In the genomic region with DNA sequence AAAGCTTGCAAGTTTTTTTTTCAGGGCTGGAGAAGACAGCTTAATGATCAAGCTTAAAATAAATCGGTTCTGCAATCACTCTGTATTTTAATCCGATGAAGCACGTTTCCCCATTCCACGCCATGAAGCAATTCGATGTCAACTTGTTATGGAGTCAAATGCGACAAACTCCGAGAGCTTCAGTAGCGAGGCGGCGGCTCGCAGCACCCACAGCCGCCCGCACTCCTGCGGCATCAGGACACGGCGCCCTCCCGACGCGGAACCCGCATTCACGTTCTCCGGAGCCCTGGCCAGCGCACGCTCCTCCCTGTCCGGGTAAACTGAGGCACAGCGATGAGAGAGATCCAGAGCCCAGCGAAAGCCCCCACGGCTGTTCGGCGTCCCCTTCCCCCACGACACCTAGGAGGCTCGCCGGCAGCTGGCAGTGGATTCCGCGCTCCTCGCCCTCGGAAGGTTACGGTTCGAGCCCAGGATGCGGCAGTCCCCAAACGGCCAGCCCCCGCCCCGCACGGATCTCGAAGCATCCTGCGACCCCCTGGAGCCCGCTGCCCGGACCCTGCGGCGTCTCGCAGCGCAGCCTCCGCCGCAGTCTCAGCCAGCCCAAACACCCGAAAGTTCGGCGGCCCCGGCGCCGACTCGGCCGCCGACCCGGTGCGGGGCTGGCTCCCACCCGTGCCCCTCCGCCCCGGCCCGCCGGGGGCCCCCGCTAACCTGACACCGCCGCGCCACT, we compare ENCODE assay signal across 8 cellular contexts. TPM values are rescaled to one million over a fixed set of nuclear protein-coding genes. Genes with fewer than 3 reads are reported as not detected.
DNase-seq lines count a peak whose midpoint lies in the region; ATAC-seq and TF ChIP-seq lines count a peak whose summit lies in the region.

No MANE protein-coding gene starts in this region.

- DNase-seq in MM.1S (no peak), breast epithelium (ENCODE audit: low spot score in 2 of 2) (no peak), left lobe of liver (ENCODE audit: low spot score) (peak; percentile 53), NCI-H146 treated with DMSO at 0.1 percent for 48 hours (lab: John Stamatoyannopoulos, UW; ENCODE audit: unreplicated experiment) (no peak), GM20000 (ENCODE audit: low spot score) (no peak)
- peak; percentile 9 for DNase-seq in stimulated activated CD4-positive, alpha-beta T cell treated with anti-CD3 and anti-CD28 coated beads, Interleukin-4, amount 100 ng/mL, for 24 hours

- peak overlapping the region; percentile 58 for H3K4me2 ChIP-seq in MM.1S (ENCODE audit: low read depth, low read length)

- peaks cover 6% of the 10 kb centered on the region for H3F3A ChIP-seq in MM.1S (ENCODE audit: insufficient read depth, low read length)

- H3K9ac ChIP-seq in MM.1S (ENCODE audit: low read length) = peak overlapping the region; percentile 17; the same call in 1 of the 2 replicates

- no peak for TF ChIP-seq POLR2A in breast epithelium (IDR thresholded peaks at IDR 0.05)

- H3K79me2 ChIP-seq in MM.1S (ENCODE audit: low read length) = no peaks in the 10 kb centered on the region

- H3K27me3 ChIP-seq in MM.1S (replicated peaks; ENCODE audit: insufficient read depth, low read length) (no peaks in the 10 kb centered on the region), breast epithelium (no peaks in the 10 kb centered on the region)

- TF ChIP-seq CTCF in 22Rv1 (IDR thresholded peaks at IDR 0.05) = no peak
- TF ChIP-seq CTCF in MM.1S (IDR thresholded peaks at IDR 0.05; ENCODE audit: low read length) = no peak
- no peak for TF ChIP-seq CTCF in breast epithelium (IDR thresholded peaks at IDR 0.05)
- no peak for TF ChIP-seq CTCF in GM20000 (IDR thresholded peaks at IDR 0.05; ENCODE audit: extremely low read depth, missing control alignments)

- H3K4me1 ChIP-seq in MM.1S (ENCODE audit: low read length) = peaks cover 3% of the 10 kb centered on the region; the same call in 1 of the 2 replicates
- H3K4me1 ChIP-seq in breast epithelium = peaks cover 0 to 5% of the 10 kb centered on the region in 2 donors

- intact Hi-C loops in breast epithelium (cut with DNase I; ENCODE audit: low total_unique reads) = no loop called here

- H4K20me1 ChIP-seq in MM.1S (ENCODE audit: insufficient read depth, low read length) = no peaks in the 10 kb centered on the region

- peak overlapping the region; percentile 51; the same call in 1 of the 2 replicates for H2AFZ ChIP-seq in MM.1S (ENCODE audit: low read length)

- no peaks in the 10 kb centered on the region for H3K9me2 ChIP-seq in MM.1S (replicated peaks; ENCODE audit: insufficient read depth, low read length)

- peak overlapping the region; percentile 43 for H3K4me3 ChIP-seq in MM.1S (ENCODE audit: low read length)
- H3K4me3 ChIP-seq in breast epithelium = peak overlapping the region; percentile 90 to 99 (median 92)

- H3K27ac ChIP-seq in 22Rv1 (peak overlapping the region; percentile 76; the same call in 1 of the 2 replicates), MM.1S (ENCODE audit: low read length) (no peak overlapping the region), breast epithelium (peak overlapping the region; percentile 90 to 94)

- ATAC-seq in left lobe of liver (peak; percentile 12), GM18867 (IDR thresholded peaks at IDR 0.05; ENCODE audit: unreplicated experiment) (no peak)

- H3K9me3 ChIP-seq in MM.1S (replicated peaks; ENCODE audit: insufficient read depth, low read length) = no peaks in the 10 kb centered on the region
- H3K9me3 ChIP-seq in breast epithelium = no peaks in the 10 kb centered on the region

- no peaks in the 10 kb centered on the region for H3K36me3 ChIP-seq in MM.1S (replicated peaks; ENCODE audit: insufficient read depth, low read length)
- no peaks in the 10 kb centered on the region for H3K36me3 ChIP-seq in breast epithelium

RNA-seq across cellular contexts. Expression of a gene that starts 0.5 kb away (rescaled TPM):
- total RNA-seq in breast epithelium (10 to 100 TPM in 2 of 3 donors, 1 to 10 TPM in 1; 5.1 to 87.4 (median 19.3) TPM), left lobe of liver (58.3 TPM)

Comparison
In these comparisons a context has a peak if more than half of its experiments do, and no peak if none do; other contexts are left out.
1. DNase-seq: peak in left lobe of liver (single experiment) and stimulated activated CD4-positive, alpha-beta T cell treated with anti-CD3 and anti-CD28 coated beads, Interleukin-4, amount 100 ng/mL, for 24 hours (single experiment); none in MM.1S (single experiment), breast epithelium (0 of 2), NCI-H146 treated with DMSO at 0.1 percent for 48 hours (single experiment) and GM20000 (single experiment).